In the genomic region with DNA sequence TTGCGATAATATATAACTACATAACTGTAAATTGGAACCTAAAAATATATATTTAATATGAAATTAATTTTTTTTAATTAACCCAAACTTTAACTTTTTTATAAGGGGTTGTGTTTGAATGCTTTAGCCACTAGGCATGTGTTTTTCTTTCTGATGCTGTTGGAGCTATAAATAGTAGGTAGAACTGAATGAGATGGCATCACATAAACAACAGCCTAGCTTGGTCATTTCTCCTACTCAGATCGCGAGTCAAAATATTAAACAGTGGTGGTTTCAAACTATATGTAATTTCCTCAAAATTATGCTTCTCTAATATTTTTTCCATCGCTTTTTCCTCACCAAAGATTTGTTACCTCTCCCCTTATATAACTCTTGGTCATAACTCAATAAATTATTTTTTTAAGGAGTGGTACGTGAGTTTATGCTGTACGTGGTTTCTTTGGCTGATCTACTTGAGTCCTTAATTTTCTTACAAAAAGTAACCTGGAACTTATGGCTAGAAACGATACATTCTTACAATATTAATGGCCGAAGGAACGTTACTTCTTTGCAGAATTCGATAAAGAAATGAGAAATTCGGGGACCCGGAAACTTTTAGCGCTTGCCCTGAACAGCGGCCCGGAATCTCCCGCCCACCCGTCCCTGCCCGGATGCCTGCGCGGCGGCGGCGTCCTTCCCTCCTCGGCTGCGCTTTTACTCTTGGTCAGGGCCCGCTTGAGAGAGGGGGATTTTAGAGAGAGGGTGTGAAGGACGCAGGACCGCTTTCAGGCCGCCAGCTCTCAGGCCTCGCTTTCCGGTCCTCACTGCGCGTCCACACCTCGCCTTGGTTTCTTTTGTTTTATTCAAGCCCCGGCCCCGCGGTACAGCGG, we compare ENCODE assay signal across 8 cellular contexts.
DNase-seq lines count a peak whose midpoint lies in the region; ATAC-seq, FAIRE-seq and TF ChIP-seq lines count a peak whose summit lies in the region.

No MANE protein-coding gene starts in this region.

- peaks cover 54% of the 10 kb centered on the region for H3K4me1 Mint-ChIP-seq in HFFc6 (ENCODE audit: low read depth)

- no peaks in the 10 kb centered on the region for H3K4me1 ChIP-seq in colonic mucosa

- no peaks in the 10 kb centered on the region for H3K36me3 ChIP-seq in colonic mucosa

- peak overlapping the region; percentile 99 for H3K27ac ChIP-seq in colonic mucosa

- H3K9ac ChIP-seq in colonic mucosa (ENCODE audit: low read depth in 2 of 2, low read length in 2 of 2), result peak overlapping the region; percentile 83 to 92

- DNase-seq in SHP77 (lab: John Stamatoyannopoulos, UW) (peak; percentile 64), SHP77 treated with DMSO at 0.1 percent for 48 hours (lab: John Stamatoyannopoulos, UW) (no peak), HFFc6 (peak; percentile 54), MV-4-11 (lab: John Stamatoyannopoulos, UW) (peak; percentile 41), colonic mucosa (peak; percentile 62), left lobe of liver (ENCODE audit: low spot score) (no peak)
- peak; percentile 15 for DNase-seq in stimulated activated CD8-positive, alpha-beta memory T cell treated with anti-CD3 and anti-CD28 coated beads, Interleukin-12 subunit alpha, Interleukin-12 subunit beta, amount 100 ng/mL, for 24 hours (ENCODE audit: extremely low read depth)

- peak; percentile 43 for ATAC-seq in left lobe of liver

- H3K4me3 ChIP-seq in colonic mucosa, result peak overlapping the region; percentile 63

- H3K27me3 ChIP-seq in colonic mucosa, result no peaks in the 10 kb centered on the region

- H3K27me3 Mint-ChIP-seq in HFFc6 (ENCODE audit: insufficient read depth), result no peaks in the 10 kb centered on the region

- H3K4me3 Mint-ChIP-seq in HFFc6, result peak overlapping the region; percentile 98

- intact Hi-C loops in colonic mucosa (cut with DNase I), result loop anchor here (5.0 kb wide), 1 partner anchor 333 kb away; no protein-coding TSS in a partner anchor

- peaks cover 9% of the 10 kb centered on the region for H3K36me3 Mint-ChIP-seq in HFFc6 (ENCODE audit: low read depth)

- FAIRE-seq in TTC549 (lab: Jason Lieb, UNC), result peak; percentile 22

- no peak for TF ChIP-seq CTCF in HFFc6 (IDR thresholded peaks at IDR 0.05)
- TF ChIP-seq CTCF in colonic mucosa (IDR thresholded peaks at IDR 0.05), result no peak

- H3K9me3 Mint-ChIP-seq in HFFc6, result peaks cover 9% of the 10 kb centered on the region

- peak overlapping the region; percentile 100 for H3K27ac Mint-ChIP-seq in HFFc6

- no peaks in the 10 kb centered on the region for H3K9me3 ChIP-seq in colonic mucosa

Comparison
In these comparisons a context has a peak if more than half of its experiments do, and no peak if none do; other contexts are left out.
1. DNase-seq: peak in SHP77 (2 of 2), HFFc6 (single experiment), MV-4-11 (single experiment), colonic mucosa (single experiment) and stimulated activated CD8-positive, alpha-beta memory T cell treated with anti-CD3 and anti-CD28 coated beads, Interleukin-12 subunit alpha, Interleukin-12 subunit beta, amount 100 ng/mL, for 24 hours (single experiment); none in SHP77 treated with DMSO at 0.1 percent for 48 hours (single experiment) and left lobe of liver (single experiment).